ENCODE assay signal across 1 cellular context in the genomic region with DNA sequence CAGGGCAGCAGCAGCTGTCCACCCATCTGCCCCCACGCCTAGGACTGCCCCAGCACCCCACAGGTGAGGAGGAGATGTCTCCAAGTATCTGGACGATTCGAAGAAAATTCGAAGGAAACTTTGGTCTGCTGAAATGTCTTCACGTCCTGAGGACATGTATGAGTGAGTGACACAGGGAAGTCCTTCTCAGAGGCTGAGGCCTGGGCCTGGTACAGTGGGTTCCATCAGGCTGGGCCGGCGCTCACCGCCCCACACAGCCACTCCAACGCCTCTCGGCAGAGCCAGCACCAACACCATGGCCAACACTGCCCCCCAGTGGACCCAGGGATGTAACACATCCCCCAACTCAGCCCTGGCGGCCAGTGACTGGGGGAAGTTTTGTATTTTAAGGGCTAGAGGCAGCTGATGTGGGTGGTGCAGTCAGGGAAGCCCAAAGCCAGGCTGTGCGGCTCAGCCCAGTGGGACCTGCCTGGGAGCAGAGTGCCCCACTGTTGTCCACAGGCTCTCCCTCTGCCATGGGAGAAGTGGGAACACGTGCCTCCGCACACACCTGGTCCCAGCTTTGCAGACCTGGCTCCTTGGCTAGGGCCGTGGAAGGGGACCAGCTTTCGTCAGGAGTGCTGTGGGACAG.
A peak's percentile ranks its signal among the peaks of the same experiment; 100 is the strongest.
TF ChIP-seq lines count a peak whose summit lies in the region.

No MANE protein-coding gene starts in this region.

TF ChIP-seq in HepG2, 621 proteins besides CTCF, POLR2A, EP300 and RAD21 (continued from another document and continues in another):
- no peak for TF ChIP-seq ZNF180 (CRISPR knock-in tag; IDR thresholded peaks at IDR 0.05; ENCODE audit: borderline replicate concordance, low read depth)
- TF ChIP-seq, protein P1, sequence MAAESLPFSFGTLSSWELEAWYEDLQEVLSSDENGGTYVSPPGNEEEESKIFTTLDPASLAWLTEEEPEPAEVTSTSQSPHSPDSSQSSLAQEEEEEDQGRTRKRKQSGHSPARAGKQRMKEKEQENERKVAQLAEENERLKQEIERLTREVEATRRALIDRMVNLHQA (CRISPR knock-in tag; IDR thresholded peaks at IDR 0.05): 0 out of 2 replicates have a peak, but pooled peaks have one; percentile 47
- no peak for TF ChIP-seq POLR2AphosphoS2 (IDR thresholded peaks at IDR 0.05; ENCODE audit: low read depth, low read length)
- TF ChIP-seq ZNF264 (CRISPR knock-in tag; IDR thresholded peaks at IDR 0.05): no peak
- TF ChIP-seq ZNF263 (CRISPR knock-in tag; IDR thresholded peaks at IDR 0.05): peak; percentile 42; the same call in 1 of the 2 replicates
- TF ChIP-seq, protein P2, sequence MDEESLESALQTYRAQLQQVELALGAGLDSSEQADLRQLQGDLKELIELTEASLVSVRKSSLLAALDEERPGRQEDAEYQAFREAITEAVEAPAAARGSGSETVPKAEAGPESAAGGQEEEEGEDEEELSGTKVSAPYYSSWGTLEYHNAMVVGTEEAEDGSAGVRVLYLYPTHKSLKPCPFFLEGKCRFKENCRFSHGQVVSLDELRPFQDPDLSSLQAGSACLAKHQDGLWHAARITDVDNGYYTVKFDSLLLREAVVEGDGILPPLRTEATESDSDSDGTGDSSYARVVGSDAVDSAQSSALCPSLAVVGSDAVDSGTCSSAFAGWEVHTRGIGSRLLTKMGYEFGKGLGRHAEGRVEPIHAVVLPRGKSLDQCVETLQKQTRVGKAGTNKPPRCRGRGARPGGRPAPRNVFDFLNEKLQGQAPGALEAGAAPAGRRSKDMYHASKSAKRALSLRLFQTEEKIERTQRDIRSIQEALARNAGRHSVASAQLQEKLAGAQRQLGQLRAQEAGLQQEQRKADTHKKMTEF (CRISPR knock-in tag; IDR thresholded peaks at IDR 0.05): peak; percentile 51; the same call in 1 of the 2 replicates
- TF ChIP-seq, protein P3, sequence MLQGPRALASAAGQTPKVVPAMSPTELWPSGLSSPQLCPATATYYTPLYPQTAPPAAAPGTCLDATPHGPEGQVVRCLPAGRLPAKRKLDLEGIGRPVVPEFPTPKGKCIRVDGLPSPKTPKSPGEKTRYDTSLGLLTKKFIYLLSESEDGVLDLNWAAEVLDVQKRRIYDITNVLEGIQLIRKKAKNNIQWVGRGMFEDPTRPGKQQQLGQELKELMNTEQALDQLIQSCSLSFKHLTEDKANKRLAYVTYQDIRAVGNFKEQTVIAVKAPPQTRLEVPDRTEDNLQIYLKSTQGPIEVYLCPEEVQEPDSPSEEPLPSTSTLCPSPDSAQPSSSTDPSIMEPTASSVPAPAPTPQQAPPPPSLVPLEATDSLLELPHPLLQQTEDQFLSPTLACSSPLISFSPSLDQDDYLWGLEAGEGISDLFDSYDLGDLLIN (CRISPR knock-in tag; IDR thresholded peaks at IDR 0.05; ENCODE audit: borderline replicate concordance): no peak
- TF ChIP-seq SALL1 (CRISPR knock-in tag; IDR thresholded peaks at IDR 0.05): peak; percentile 71; the same call in 1 of the 2 replicates
- TF ChIP-seq MTA3 (CRISPR knock-in tag; IDR thresholded peaks at IDR 0.05): no peak
- TF ChIP-seq, protein P4, sequence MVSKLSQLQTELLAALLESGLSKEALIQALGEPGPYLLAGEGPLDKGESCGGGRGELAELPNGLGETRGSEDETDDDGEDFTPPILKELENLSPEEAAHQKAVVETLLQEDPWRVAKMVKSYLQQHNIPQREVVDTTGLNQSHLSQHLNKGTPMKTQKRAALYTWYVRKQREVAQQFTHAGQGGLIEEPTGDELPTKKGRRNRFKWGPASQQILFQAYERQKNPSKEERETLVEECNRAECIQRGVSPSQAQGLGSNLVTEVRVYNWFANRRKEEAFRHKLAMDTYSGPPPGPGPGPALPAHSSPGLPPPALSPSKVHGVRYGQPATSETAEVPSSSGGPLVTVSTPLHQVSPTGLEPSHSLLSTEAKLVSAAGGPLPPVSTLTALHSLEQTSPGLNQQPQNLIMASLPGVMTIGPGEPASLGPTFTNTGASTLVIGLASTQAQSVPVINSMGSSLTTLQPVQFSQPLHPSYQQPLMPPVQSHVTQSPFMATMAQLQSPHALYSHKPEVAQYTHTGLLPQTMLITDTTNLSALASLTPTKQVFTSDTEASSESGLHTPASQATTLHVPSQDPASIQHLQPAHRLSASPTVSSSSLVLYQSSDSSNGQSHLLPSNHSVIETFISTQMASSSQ (IDR thresholded peaks at IDR 0.05; ENCODE audit: low read depth): no peak
- TF ChIP-seq, protein P4 (CRISPR knock-in tag; IDR thresholded peaks at IDR 0.05; ENCODE audit: borderline replicate concordance): 0 out of 2 replicates have a peak, but pooled peaks have one; percentile 39
- 0 out of 2 replicates have a peak, but pooled peaks have one; percentile 45 for TF ChIP-seq ISL2 (CRISPR knock-in tag; IDR thresholded peaks at IDR 0.05)
- 0 out of 2 replicates have a peak, but pooled peaks have one; percentile 33 for TF ChIP-seq KLF9 (CRISPR knock-in tag; IDR thresholded peaks at IDR 0.05; ENCODE audit: low read depth)
- TF ChIP-seq ZSCAN30 (CRISPR knock-in tag; IDR thresholded peaks at IDR 0.05): no peak
- TF ChIP-seq PPARG (CRISPR knock-in tag; conservative IDR thresholded peaks at IDR 0.05): no peak
- TF ChIP-seq ATF1 (CRISPR knock-in tag; IDR thresholded peaks at IDR 0.05): no peak
- TF ChIP-seq RBAK (CRISPR knock-in tag; IDR thresholded peaks at IDR 0.05): no peak
- no peak for TF ChIP-seq NFRKB (IDR thresholded peaks at IDR 0.05)
- TF ChIP-seq SP5 (CRISPR knock-in tag; IDR thresholded peaks at IDR 0.05; ENCODE audit: borderline replicate concordance, low read depth): no peak
- 0 out of 2 replicates have a peak, but pooled peaks have one; percentile 64 for TF ChIP-seq ZNF205 (CRISPR knock-in tag; IDR thresholded peaks at IDR 0.05)
- TF ChIP-seq REXO4 (CRISPR knock-in tag; IDR thresholded peaks at IDR 0.05; ENCODE audit: borderline replicate concordance): no peak
- TF ChIP-seq HDAC2 (CRISPR knock-in tag; IDR thresholded peaks at IDR 0.05): 0 out of 2 replicates have a peak, but pooled peaks have one; percentile 36
- TF ChIP-seq CC2D1A (CRISPR knock-in tag; IDR thresholded peaks at IDR 0.05): no peak
- TF ChIP-seq ZNF572 (CRISPR knock-in tag; IDR thresholded peaks at IDR 0.05): no peak
- TF ChIP-seq SMAD3 (CRISPR knock-in tag; IDR thresholded peaks at IDR 0.05): 0 out of 2 replicates have a peak, but pooled peaks have one; percentile 57
- TF ChIP-seq, protein P5, sequence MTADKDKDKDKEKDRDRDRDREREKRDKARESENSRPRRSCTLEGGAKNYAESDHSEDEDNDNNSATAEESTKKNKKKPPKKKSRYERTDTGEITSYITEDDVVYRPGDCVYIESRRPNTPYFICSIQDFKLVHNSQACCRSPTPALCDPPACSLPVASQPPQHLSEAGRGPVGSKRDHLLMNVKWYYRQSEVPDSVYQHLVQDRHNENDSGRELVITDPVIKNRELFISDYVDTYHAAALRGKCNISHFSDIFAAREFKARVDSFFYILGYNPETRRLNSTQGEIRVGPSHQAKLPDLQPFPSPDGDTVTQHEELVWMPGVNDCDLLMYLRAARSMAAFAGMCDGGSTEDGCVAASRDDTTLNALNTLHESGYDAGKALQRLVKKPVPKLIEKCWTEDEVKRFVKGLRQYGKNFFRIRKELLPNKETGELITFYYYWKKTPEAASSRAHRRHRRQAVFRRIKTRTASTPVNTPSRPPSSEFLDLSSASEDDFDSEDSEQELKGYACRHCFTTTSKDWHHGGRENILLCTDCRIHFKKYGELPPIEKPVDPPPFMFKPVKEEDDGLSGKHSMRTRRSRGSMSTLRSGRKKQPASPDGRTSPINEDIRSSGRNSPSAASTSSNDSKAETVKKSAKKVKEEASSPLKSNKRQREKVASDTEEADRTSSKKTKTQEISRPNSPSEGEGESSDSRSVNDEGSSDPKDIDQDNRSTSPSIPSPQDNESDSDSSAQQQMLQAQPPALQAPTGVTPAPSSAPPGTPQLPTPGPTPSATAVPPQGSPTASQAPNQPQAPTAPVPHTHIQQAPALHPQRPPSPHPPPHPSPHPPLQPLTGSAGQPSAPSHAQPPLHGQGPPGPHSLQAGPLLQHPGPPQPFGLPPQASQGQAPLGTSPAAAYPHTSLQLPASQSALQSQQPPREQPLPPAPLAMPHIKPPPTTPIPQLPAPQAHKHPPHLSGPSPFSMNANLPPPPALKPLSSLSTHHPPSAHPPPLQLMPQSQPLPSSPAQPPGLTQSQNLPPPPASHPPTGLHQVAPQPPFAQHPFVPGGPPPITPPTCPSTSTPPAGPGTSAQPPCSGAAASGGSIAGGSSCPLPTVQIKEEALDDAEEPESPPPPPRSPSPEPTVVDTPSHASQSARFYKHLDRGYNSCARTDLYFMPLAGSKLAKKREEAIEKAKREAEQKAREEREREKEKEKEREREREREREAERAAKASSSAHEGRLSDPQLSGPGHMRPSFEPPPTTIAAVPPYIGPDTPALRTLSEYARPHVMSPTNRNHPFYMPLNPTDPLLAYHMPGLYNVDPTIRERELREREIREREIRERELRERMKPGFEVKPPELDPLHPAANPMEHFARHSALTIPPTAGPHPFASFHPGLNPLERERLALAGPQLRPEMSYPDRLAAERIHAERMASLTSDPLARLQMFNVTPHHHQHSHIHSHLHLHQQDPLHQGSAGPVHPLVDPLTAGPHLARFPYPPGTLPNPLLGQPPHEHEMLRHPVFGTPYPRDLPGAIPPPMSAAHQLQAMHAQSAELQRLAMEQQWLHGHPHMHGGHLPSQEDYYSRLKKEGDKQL (CRISPR knock-in tag; IDR thresholded peaks at IDR 0.05; ENCODE audit: low read depth): no peak
- TF ChIP-seq NBN (conservative IDR thresholded peaks at IDR 0.05): no peak
- TF ChIP-seq, protein P6, sequence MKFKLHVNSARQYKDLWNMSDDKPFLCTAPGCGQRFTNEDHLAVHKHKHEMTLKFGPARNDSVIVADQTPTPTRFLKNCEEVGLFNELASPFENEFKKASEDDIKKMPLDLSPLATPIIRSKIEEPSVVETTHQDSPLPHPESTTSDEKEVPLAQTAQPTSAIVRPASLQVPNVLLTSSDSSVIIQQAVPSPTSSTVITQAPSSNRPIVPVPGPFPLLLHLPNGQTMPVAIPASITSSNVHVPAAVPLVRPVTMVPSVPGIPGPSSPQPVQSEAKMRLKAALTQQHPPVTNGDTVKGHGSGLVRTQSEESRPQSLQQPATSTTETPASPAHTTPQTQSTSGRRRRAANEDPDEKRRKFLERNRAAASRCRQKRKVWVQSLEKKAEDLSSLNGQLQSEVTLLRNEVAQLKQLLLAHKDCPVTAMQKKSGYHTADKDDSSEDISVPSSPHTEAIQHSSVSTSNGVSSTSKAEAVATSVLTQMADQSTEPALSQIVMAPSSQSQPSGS (CRISPR knock-in tag; IDR thresholded peaks at IDR 0.05): peak; percentile 69; the same call in 1 of the 2 replicates
- TF ChIP-seq ZBTB21 (CRISPR knock-in tag; IDR thresholded peaks at IDR 0.05): no peak
- TF ChIP-seq, protein P7, sequence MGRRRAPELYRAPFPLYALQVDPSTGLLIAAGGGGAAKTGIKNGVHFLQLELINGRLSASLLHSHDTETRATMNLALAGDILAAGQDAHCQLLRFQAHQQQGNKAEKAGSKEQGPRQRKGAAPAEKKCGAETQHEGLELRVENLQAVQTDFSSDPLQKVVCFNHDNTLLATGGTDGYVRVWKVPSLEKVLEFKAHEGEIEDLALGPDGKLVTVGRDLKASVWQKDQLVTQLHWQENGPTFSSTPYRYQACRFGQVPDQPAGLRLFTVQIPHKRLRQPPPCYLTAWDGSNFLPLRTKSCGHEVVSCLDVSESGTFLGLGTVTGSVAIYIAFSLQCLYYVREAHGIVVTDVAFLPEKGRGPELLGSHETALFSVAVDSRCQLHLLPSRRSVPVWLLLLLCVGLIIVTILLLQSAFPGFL (CRISPR knock-in tag; IDR thresholded peaks at IDR 0.05): no peak
- TF ChIP-seq DMAP1 (CRISPR knock-in tag; IDR thresholded peaks at IDR 0.05): no peak
- no peak for TF ChIP-seq ZNF589 (CRISPR knock-in tag; conservative IDR thresholded peaks at IDR 0.05)
- TF ChIP-seq TSC22D2 (CRISPR knock-in tag; IDR thresholded peaks at IDR 0.05; ENCODE audit: borderline replicate concordance): no peak
- no peak for TF ChIP-seq ZNF121 (CRISPR knock-in tag; IDR thresholded peaks at IDR 0.05)
- TF ChIP-seq, protein P8, sequence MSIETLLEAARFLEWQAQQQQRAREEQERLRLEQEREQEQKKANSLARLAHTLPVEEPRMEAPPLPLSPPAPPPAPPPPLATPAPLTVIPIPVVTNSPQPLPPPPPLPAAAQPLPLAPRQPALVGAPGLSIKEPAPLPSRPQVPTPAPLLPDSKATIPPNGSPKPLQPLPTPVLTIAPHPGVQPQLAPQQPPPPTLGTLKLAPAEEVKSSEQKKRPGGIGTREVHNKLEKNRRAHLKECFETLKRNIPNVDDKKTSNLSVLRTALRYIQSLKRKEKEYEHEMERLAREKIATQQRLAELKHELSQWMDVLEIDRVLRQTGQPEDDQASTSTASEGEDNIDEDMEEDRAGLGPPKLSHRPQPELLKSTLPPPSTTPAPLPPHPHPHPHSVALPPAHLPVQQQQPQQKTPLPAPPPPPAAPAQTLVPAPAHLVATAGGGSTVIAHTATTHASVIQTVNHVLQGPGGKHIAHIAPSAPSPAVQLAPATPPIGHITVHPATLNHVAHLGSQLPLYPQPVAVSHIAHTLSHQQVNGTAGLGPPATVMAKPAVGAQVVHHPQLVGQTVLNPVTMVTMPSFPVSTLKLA (IDR thresholded peaks at IDR 0.05): no peak
- TF ChIP-seq GLI4 (CRISPR knock-in tag; IDR thresholded peaks at IDR 0.05; ENCODE audit: borderline replicate concordance): no peak
- no peak for TF ChIP-seq CHD4 (IDR thresholded peaks at IDR 0.05; ENCODE audit: borderline replicate concordance, low read length)
- TF ChIP-seq ZNF629 (CRISPR knock-in tag; conservative IDR thresholded peaks at IDR 0.05): no peak
- no peak for TF ChIP-seq ZBTB1 (CRISPR knock-in tag; IDR thresholded peaks at IDR 0.05; ENCODE audit: borderline replicate concordance)
- TF ChIP-seq CEBPB (IDR thresholded peaks at IDR 0.05; ENCODE audit: borderline replicate concordance, low read depth, low read length): no peak
- no peak for TF ChIP-seq TEAD2 (CRISPR knock-in tag; IDR thresholded peaks at IDR 0.05)
- no peak for TF ChIP-seq MTF2 (CRISPR knock-in tag; IDR thresholded peaks at IDR 0.05; ENCODE audit: borderline replicate concordance)
- TF ChIP-seq SNAPC2 (CRISPR knock-in tag; IDR thresholded peaks at IDR 0.05): 0 out of 2 replicates have a peak, but pooled peaks have one; percentile 25
- no peak for TF ChIP-seq HDAC6 (IDR thresholded peaks at IDR 0.05; ENCODE audit: low read depth, low read length)
- TF ChIP-seq, protein P9, sequence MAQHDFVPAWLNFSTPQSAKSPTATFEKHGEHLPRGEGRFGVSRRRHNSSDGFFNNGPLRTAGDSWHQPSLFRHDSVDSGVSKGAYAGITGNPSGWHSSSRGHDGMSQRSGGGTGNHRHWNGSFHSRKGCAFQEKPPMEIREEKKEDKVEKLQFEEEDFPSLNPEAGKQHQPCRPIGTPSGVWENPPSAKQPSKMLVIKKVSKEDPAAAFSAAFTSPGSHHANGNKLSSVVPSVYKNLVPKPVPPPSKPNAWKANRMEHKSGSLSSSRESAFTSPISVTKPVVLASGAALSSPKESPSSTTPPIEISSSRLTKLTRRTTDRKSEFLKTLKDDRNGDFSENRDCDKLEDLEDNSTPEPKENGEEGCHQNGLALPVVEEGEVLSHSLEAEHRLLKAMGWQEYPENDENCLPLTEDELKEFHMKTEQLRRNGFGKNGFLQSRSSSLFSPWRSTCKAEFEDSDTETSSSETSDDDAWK (CRISPR knock-in tag; IDR thresholded peaks at IDR 0.05): no peak
